ENCODE assay signal across 1 cellular context in the genomic region with DNA sequence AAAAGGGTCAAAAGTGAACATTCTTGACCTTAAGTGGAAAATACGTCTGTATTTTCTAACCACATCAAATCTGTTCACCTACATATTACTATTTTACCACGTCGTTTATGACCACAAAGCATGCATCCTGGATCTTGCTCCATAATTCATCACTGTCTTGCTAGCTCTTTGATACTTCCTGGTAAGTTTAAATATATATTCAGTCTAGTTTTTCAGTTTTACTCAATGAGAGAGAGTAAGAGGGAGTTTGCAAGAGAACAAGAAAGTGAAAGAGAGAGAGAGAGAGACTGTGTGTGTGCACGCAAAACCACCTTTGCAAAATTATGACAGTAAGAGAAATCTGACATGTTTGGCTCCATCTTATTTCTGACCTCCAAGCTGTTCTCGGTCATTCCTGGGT.
TF ChIP-seq lines count a peak whose summit lies in the region.

No MANE protein-coding gene starts in this region.

TF ChIP-seq in HepG2, 621 proteins besides CTCF, POLR2A, EP300 and RAD21 (continued from another document):
- TF ChIP-seq, protein P1, sequence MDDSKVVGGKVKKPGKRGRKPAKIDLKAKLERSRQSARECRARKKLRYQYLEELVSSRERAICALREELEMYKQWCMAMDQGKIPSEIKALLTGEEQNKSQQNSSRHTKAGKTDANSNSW (CRISPR knock-in tag; IDR thresholded peaks at IDR 0.05; ENCODE audit: borderline replicate concordance): no peak
- TF ChIP-seq, protein P2, sequence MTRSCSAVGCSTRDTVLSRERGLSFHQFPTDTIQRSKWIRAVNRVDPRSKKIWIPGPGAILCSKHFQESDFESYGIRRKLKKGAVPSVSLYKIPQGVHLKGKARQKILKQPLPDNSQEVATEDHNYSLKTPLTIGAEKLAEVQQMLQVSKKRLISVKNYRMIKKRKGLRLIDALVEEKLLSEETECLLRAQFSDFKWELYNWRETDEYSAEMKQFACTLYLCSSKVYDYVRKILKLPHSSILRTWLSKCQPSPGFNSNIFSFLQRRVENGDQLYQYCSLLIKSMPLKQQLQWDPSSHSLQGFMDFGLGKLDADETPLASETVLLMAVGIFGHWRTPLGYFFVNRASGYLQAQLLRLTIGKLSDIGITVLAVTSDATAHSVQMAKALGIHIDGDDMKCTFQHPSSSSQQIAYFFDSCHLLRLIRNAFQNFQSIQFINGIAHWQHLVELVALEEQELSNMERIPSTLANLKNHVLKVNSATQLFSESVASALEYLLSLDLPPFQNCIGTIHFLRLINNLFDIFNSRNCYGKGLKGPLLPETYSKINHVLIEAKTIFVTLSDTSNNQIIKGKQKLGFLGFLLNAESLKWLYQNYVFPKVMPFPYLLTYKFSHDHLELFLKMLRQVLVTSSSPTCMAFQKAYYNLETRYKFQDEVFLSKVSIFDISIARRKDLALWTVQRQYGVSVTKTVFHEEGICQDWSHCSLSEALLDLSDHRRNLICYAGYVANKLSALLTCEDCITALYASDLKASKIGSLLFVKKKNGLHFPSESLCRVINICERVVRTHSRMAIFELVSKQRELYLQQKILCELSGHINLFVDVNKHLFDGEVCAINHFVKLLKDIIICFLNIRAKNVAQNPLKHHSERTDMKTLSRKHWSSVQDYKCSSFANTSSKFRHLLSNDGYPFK (CRISPR knock-in tag; IDR thresholded peaks at IDR 0.05; ENCODE audit: borderline replicate concordance): no peak
- TF ChIP-seq KLF11 (CRISPR knock-in tag; IDR thresholded peaks at IDR 0.05) (no peak), MZF1 (CRISPR knock-in tag; IDR thresholded peaks at IDR 0.05; ENCODE audit: borderline replicate concordance) (no peak), SMAD1 (CRISPR knock-in tag; IDR thresholded peaks at IDR 0.05; ENCODE audit: borderline replicate concordance, low read depth) (no peak), NFE2L1 (CRISPR knock-in tag; IDR thresholded peaks at IDR 0.05; ENCODE audit: borderline replicate concordance) (no peak), YY1 (IDR thresholded peaks at IDR 0.05; ENCODE audit: insufficient read depth, insufficient replicate concordance, low read depth, low read length) (no peak), ZFP62 (CRISPR knock-in tag; IDR thresholded peaks at IDR 0.05) (no peak)
TF ChIP-seq in HepG2: peak in this region for 0.
